ENCODE assay signal across 8 cellular contexts in the genomic region with DNA sequence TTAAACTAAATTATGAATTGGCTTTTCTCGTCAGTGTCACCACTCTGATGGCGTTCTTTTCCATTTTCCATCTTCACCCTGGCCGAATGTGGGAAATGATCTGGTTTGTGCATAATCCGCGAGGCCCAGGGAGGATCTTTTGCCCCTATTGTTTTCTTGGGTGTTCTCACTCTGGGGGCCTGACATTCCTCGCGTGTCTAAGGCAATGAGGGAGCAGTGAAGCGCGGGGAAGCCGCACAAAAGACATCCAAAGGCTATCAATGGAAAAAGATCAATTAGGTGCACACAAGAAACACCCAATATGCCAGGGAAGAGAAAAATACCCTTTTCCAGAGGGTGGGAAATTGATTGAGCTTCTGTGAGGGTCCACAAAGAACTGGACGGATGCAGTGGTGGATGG. TPM values are rescaled to one million over a fixed set of nuclear protein-coding genes. Genes with fewer than 3 reads are reported as not detected.
DNase-seq lines count a peak whose midpoint lies in the region; ATAC-seq, FAIRE-seq and TF ChIP-seq lines count a peak whose summit lies in the region.

No MANE protein-coding gene starts in this region.

- no peaks in the 10 kb centered on the region for H3K36me3 ChIP-seq in CD8-positive, alpha-beta memory T cell (ENCODE audit: insufficient read depth, low read length)
- H3K36me3 ChIP-seq in PC-3 (ENCODE audit: low read depth, low read length): no peaks in the 10 kb centered on the region

- 0 out of 2 replicates have a peak, but pooled peaks cover 4% of the 10 kb centered on the region for H3K79me2 ChIP-seq in PC-3 (ENCODE audit: low read length)

- H3K9ac ChIP-seq in PC-3 (ENCODE audit: low read length): peak overlapping the region; percentile 61

- H3K4me2 ChIP-seq in PC-3 (ENCODE audit: low read length): peak overlapping the region; percentile 97

- BruUV-seq in PC-3 (replicated peaks; lab: Mats Ljungman, UMichigan): no TSS peak

- H3K27ac ChIP-seq in CD8-positive, alpha-beta memory T cell (ENCODE audit: low read depth, low read length): no peak overlapping the region
- H3K27ac ChIP-seq in PC-3 (ENCODE audit: low read length): no peak overlapping the region

- peaks cover 8% of the 10 kb centered on the region for H3K4me1 ChIP-seq in CD8-positive, alpha-beta memory T cell (ENCODE audit: insufficient read depth, low read length)
- H3K4me1 ChIP-seq in PC-3 (ENCODE audit: insufficient read depth, low read length): peaks cover 10% of the 10 kb centered on the region; the same call in 1 of the 2 replicates

- H3K36me3 Mint-ChIP-seq in CD8-positive, alpha-beta memory T cell: peaks cover 0 to 7% (median 0%) of the 10 kb centered on the region in 3 donors
- H3K36me3 Mint-ChIP-seq in osteocyte (ENCODE audit: unreplicated experiment): no peaks in the 10 kb centered on the region

- FAIRE-seq in RCC 7860 (lab: Jason Lieb, UNC): no peak

- H3K27me3 ChIP-seq in CD8-positive, alpha-beta memory T cell (ENCODE audit: insufficient read depth, low read length, poor library complexity, severe bottlenecking): peaks cover 6% of the 10 kb centered on the region
- H3K27me3 ChIP-seq in PC-3 (ENCODE audit: low read length): no peaks in the 10 kb centered on the region

- no peaks in the 10 kb centered on the region for H3K9me3 ChIP-seq in CD8-positive, alpha-beta memory T cell (ENCODE audit: low read length)
- no peaks in the 10 kb centered on the region for H3K9me3 ChIP-seq in PC-3 (ENCODE audit: low read length)

- H3K4me1 Mint-ChIP-seq in CD8-positive, alpha-beta memory T cell: peaks cover 22 to 42% (median 35%) of the 10 kb centered on the region in 3 donors
- H3K4me1 Mint-ChIP-seq in osteocyte (ENCODE audit: unreplicated experiment): peaks cover 26% of the 10 kb centered on the region

- H3F3A ChIP-seq in PC-3 (ENCODE audit: low read length, unreplicated experiment): no peaks in the 10 kb centered on the region

- intact Hi-C loops in PC-3 (cut with micrococcal nuclease): loop anchor here (5.0 to 10.0 kb wide), 4 partner anchors 141 to 309 kb away; no protein-coding TSS in a partner anchor

- peak overlapping the region; percentile 55 to 90 (median 83) for H3K4me3 Mint-ChIP-seq in CD8-positive, alpha-beta memory T cell
- peak overlapping the region; percentile 89 for H3K4me3 Mint-ChIP-seq in osteocyte (ENCODE audit: unreplicated experiment)

- no peak for TF ChIP-seq CTCF in PC-3 (conservative IDR thresholded peaks at IDR 0.05; ENCODE audit: low read depth, low read length)
- no peak for TF ChIP-seq CTCF in epithelial cell of esophagus (IDR thresholded peaks at IDR 0.05; ENCODE audit: insufficient read depth, low read depth, low read length, missing control alignments)
- no peak for TF ChIP-seq CTCF in osteocyte (IDR thresholded peaks at IDR 0.05)

- CTCF ChIA-PET in CD8-positive, alpha-beta memory T cell (lab: Charles Lee): interaction anchor here (1.1 kb wide), 1 partner anchor 10 kb away, joined by 3 read pairs; no protein-coding TSS in a partner anchor
- CTCF ChIA-PET in PC-3 (lab: Charles Lee): no interaction called here

- H3K4me3 ChIP-seq in CD8-positive, alpha-beta memory T cell (ENCODE audit: low read length): peak overlapping the region; percentile 11
- H3K4me3 ChIP-seq in PC-3 (ENCODE audit: low read length) (peak overlapping the region; percentile 90), epithelial cell of esophagus (ENCODE audit: low read length) (peak overlapping the region; percentile 89)

- peak overlapping the region; percentile 89 for H2AFZ ChIP-seq in PC-3 (ENCODE audit: low read length)

- no peaks in the 10 kb centered on the region for H4K20me1 ChIP-seq in PC-3 (ENCODE audit: low read length)

- peaks cover 21 to 42% of the 10 kb centered on the region in 2 donors for H3K27me3 Mint-ChIP-seq in CD8-positive, alpha-beta memory T cell
- H3K27me3 Mint-ChIP-seq in osteocyte (ENCODE audit: unreplicated experiment): peaks cover 7% of the 10 kb centered on the region

- H3K27ac Mint-ChIP-seq in CD8-positive, alpha-beta memory T cell: peak overlapping the region in 7 of 8 donors; percentile 12 to 89 (median 71)
- peak overlapping the region; percentile 67 for H3K27ac Mint-ChIP-seq in osteocyte (ENCODE audit: unreplicated experiment)

- DNase-seq in CD8-positive, alpha-beta memory T cell: no peak
- DNase-seq in PC-3: no peak
- DNase-seq in epithelial cell of esophagus (ENCODE audit: low read depth): no peak
- DNase-seq in osteocyte (ENCODE audit: extremely low spot score, unreplicated experiment): no peak
- DNase-seq in stimulated activated CD4-positive, alpha-beta T cell treated with anti-CD3 and anti-CD28 coated beads, Interleukin-4, amount 100 ng/mL, for 4 hours: no peak
- DNase-seq in activated CD8-positive, alpha-beta memory T cell treated with anti-CD3 and anti-CD28 coated beads for 24 hours: no peak
- no peak for DNase-seq in RCC 7860 (ENCODE audit: low spot score)

- POLR2A ChIA-PET in CD8-positive, alpha-beta memory T cell (lab: Charles Lee): no interaction called here
- POLR2A ChIA-PET in PC-3 (lab: Charles Lee; ENCODE audit: unreplicated experiment): no interaction called here

- ATAC-seq in PC-3 (no peak), HG03025 (IDR thresholded peaks at IDR 0.05; ENCODE audit: low FRiP score, unreplicated experiment) (no peak)

- H3K9me2 ChIP-seq in PC-3 (replicated peaks; ENCODE audit: low read length): no peaks in the 10 kb centered on the region

- no peaks in the 10 kb centered on the region for H3K9me3 Mint-ChIP-seq in CD8-positive, alpha-beta memory T cell
- no peaks in the 10 kb centered on the region for H3K9me3 Mint-ChIP-seq in osteocyte (ENCODE audit: unreplicated experiment)

RNA-seq across cellular contexts. Expression of gene C1orf21, which starts 1.0 kb away (rescaled TPM):
- 1 to 10 TPM; 6.8 to 8.2 TPM for total RNA-seq in CD8-positive, alpha-beta memory T cell
- 23.4 TPM for polyA plus RNA-seq in CD8-positive, alpha-beta memory T cell
- total RNA-seq in PC-3 (2014; rRNA removed) (1.3 and 7.3 TPM in 2 replicates), osteocyte (31.8 and 39.6 TPM in 2 replicates)

Comparison
In these comparisons a context has a peak if more than half of its experiments do, and no peak if none do; other contexts are left out.
1. H3K4me3 ChIP-seq: peak in every context shown above with its lines; median percentile 90 in PC-3; 89 in epithelial cell of esophagus; 11 in CD8-positive, alpha-beta memory T cell.